In genomic region chr1:160631983-160632625, GRCh38 we compare ENCODE assay signal across 1 cellular context.
TF ChIP-seq lines count a peak whose summit lies in the region.

No MANE protein-coding gene starts in this region.

TF ChIP-seq in GM12878, 131 proteins besides CTCF, POLR2A, EP300 and RAD21 (continues in another document):
- TF ChIP-seq SUPT20H (IDR thresholded peaks at IDR 0.05; ENCODE audit: borderline replicate concordance, control insufficient read depth, low read depth, low read length), result no peak
- no peak for TF ChIP-seq ZBTB40 (IDR thresholded peaks at IDR 0.05; ENCODE audit: borderline replicate concordance)
- no peak for TF ChIP-seq KLF5 (IDR thresholded peaks at IDR 0.05; ENCODE audit: partially characterized antibody)
- TF ChIP-seq USF1 (IDR thresholded peaks at IDR 0.05; ENCODE audit: borderline replicate concordance, extremely low read length, insufficient read depth, low read depth, low read length), result no peak
- no peak for TF ChIP-seq ATF7 (IDR thresholded peaks at IDR 0.05; ENCODE audit: low read depth)
- TF ChIP-seq ETV6 (conservative IDR thresholded peaks at IDR 0.05 in 1 of 2, IDR thresholded peaks at IDR 0.05 in 1 of 2; ENCODE audit: borderline replicate concordance in 1 of 2, low read depth in 1 of 2), result no peak
- no peak for TF ChIP-seq MEF2B (IDR thresholded peaks at IDR 0.05; ENCODE audit: partially characterized antibody, poor library complexity, severe bottlenecking)
- TF ChIP-seq CHD2 (IDR thresholded peaks at IDR 0.05; ENCODE audit: borderline replicate concordance, low read depth, low read length), result 0 out of 2 replicates have a peak, but pooled peaks have one; percentile 9
- TF ChIP-seq CBFB (IDR thresholded peaks at IDR 0.05; ENCODE audit: low read depth), result no peak
- no peak for TF ChIP-seq CEBPB (IDR thresholded peaks at IDR 0.05; ENCODE audit: borderline replicate concordance in 1 of 2, low read depth in 2 of 2, low read length in 2 of 2)
- peak; percentile 8 for TF ChIP-seq ZBTB11 (CRISPR knock-in tag; IDR thresholded peaks at IDR 0.05)
- 0 out of 2 replicates have a peak, but pooled peaks have one; percentile 3 for TF ChIP-seq WRNIP1 (IDR thresholded peaks at IDR 0.05; ENCODE audit: borderline replicate concordance, low read depth, low read length)
- no peak for TF ChIP-seq LARP7 (IDR thresholded peaks at IDR 0.05)
- TF ChIP-seq TBL1XR1 (IDR thresholded peaks at IDR 0.05; ENCODE audit: low read depth, low read length), result no peak
- TF ChIP-seq HSF1 (IDR thresholded peaks at IDR 0.05; ENCODE audit: low read depth, low read length), result no peak
- TF ChIP-seq CREB1 (IDR thresholded peaks at IDR 0.05; ENCODE audit: low read depth), result no peak
- no peak for TF ChIP-seq ZNF687 (IDR thresholded peaks at IDR 0.05)
- no peak for TF ChIP-seq HCFC1 (IDR thresholded peaks at IDR 0.05; ENCODE audit: low read length)
- no peak for TF ChIP-seq CBX3 (IDR thresholded peaks at IDR 0.05; ENCODE audit: borderline replicate concordance, low read depth)
- no peak for TF ChIP-seq MEF2A (IDR thresholded peaks at IDR 0.05; ENCODE audit: insufficient read depth, low read depth, low read length)
- no peak for TF ChIP-seq CBX5 (IDR thresholded peaks at IDR 0.05; ENCODE audit: low read depth)
- no peak for TF ChIP-seq ZNF622 (IDR thresholded peaks at IDR 0.05)
- no peak for TF ChIP-seq POU2F2 (IDR thresholded peaks at IDR 0.05; ENCODE audit: borderline replicate concordance, low read depth, low read length)
- TF ChIP-seq POLR2AphosphoS2 (IDR thresholded peaks at IDR 0.05; ENCODE audit: low read depth, low read length), result peak; percentile 89
- no peak for TF ChIP-seq ZBTB33 (IDR thresholded peaks at IDR 0.05)
- TF ChIP-seq TCF12 (IDR thresholded peaks at IDR 0.05; ENCODE audit: low read depth, low read length), result no peak
- TF ChIP-seq HDAC2 (IDR thresholded peaks at IDR 0.05), result no peak
- TF ChIP-seq YBX1 (IDR thresholded peaks at IDR 0.05), result no peak
- no peak for TF ChIP-seq ZNF217 (IDR thresholded peaks at IDR 0.05)
- no peak for TF ChIP-seq E4F1 (IDR thresholded peaks at IDR 0.05; ENCODE audit: borderline replicate concordance, partially characterized antibody)
- TF ChIP-seq SUZ12 (IDR thresholded peaks at IDR 0.05; ENCODE audit: unreplicated experiment), result no peak
- TF ChIP-seq SREBF1 (IDR thresholded peaks at IDR 0.05; ENCODE audit: low read length), result no peak
- TF ChIP-seq TARDBP (IDR thresholded peaks at IDR 0.05; ENCODE audit: borderline replicate concordance), result no peak
- peak; percentile 83 for TF ChIP-seq ZNF24 (IDR thresholded peaks at IDR 0.05)
- no peak for TF ChIP-seq NFIC (IDR thresholded peaks at IDR 0.05; ENCODE audit: low read depth, low read length)
- no peak for TF ChIP-seq GATAD2B (conservative IDR thresholded peaks at IDR 0.05; ENCODE audit: low read depth)
- TF ChIP-seq CEBPZ (IDR thresholded peaks at IDR 0.05; ENCODE audit: low read depth, low read length), result no peak
- no peak for TF ChIP-seq ZSCAN29 (IDR thresholded peaks at IDR 0.05)
- TF ChIP-seq ESRRA (IDR thresholded peaks at IDR 0.05; ENCODE audit: low read length), result no peak
- no peak for TF ChIP-seq MYC (IDR thresholded peaks at IDR 0.05; ENCODE audit: insufficient read depth, insufficient read length, insufficient replicate concordance, low read length, severe bottlenecking)
